ENCODE assay signal across 18 cellular contexts in the genomic region with DNA sequence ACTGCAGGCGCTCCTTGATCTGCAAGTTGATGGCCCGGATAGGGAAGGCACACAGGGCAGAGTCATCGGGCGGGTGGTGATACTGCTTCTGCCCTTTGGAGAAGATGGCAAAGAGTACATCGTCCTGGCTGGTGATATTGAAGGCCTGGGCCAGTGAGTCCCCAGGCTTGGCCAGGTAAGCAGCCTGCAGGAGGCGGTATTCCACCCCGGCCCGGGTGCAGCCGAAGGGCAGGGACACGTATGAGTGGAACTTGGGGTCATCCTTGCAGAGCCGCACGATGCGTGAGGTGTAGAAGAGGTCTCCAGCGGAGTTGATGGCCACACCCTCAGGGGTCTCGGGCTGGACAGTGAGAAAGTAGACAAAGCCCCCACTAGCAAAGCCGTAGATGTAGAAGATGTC.
"Had no signal": no experiment of that assay in that cellular context is flagged by ENCODE, and none has a peak within 500 bp of the region (broad histone marks: within the 10 kb centered on the region; RNA-seq: fewer than 3 reads in every experiment).

No MANE protein-coding gene starts in this region.

- H3K4me1 Mint-ChIP-seq: activated naive CD4-positive, alpha-beta T cell treated with anti-CD3 and anti-CD28 coated beads, Interleukin-2, amount 50 U/mL, for 24 hours had no signal

- H3K36me3 ChIP-seq: neural progenitor cell had no signal

- ATAC-seq: activated CD8-positive, alpha-beta T cell treated with anti-CD3 and anti-CD28 coated beads for 36 hours; activated T-cell treated with anti-CD3 and anti-CD28 coated beads, Interleukin-2, amount 50 U/mL, for 4 hours; left colon; pancreas; T-helper 17 cell; WTC11 had no signal

- H3K27ac ChIP-seq: neural progenitor cell, pancreas had no signal

- H3K4me3 Mint-ChIP-seq: activated CD8-positive, alpha-beta T cell treated with anti-CD3 and anti-CD28 coated beads for 36 hours; activated naive CD4-positive, alpha-beta T cell treated with anti-CD3 and anti-CD28 coated beads, Interleukin-2, amount 50 U/mL, for 24 hours; activated T-cell treated with anti-CD3 and anti-CD28 coated beads, Interleukin-2, amount 50 U/mL, for 4 hours; naive B cell; neural progenitor cell; T-helper 17 cell; WTC11 had no signal

- H3K27ac Mint-ChIP-seq: activated CD8-positive, alpha-beta T cell treated with anti-CD3 and anti-CD28 coated beads for 36 hours; neural progenitor cell; T-helper 17 cell; WTC11 had no signal

- H3K27me3 ChIP-seq: neural progenitor cell, pancreas, sigmoid colon, thyroid gland had no signal

- H3K4me2 ChIP-seq: neural progenitor cell had no signal

- H2AFZ ChIP-seq: neural progenitor cell had no signal

- FAIRE-seq: colon, islet of Langerhans, pancreas had no signal

- H3K9me3 Mint-ChIP-seq: activated CD8-positive, alpha-beta T cell treated with anti-CD3 and anti-CD28 coated beads for 36 hours; activated naive CD4-positive, alpha-beta T cell treated with anti-CD3 and anti-CD28 coated beads, Interleukin-2, amount 50 U/mL, for 24 hours; activated T-cell treated with anti-CD3 and anti-CD28 coated beads, Interleukin-2, amount 50 U/mL, for 4 hours; neural progenitor cell; WTC11 had no signal

- DNase-seq: activated CD4-positive, alpha-beta T cell treated with anti-CD3 and anti-CD28 coated beads for 48 hours; activated CD8-positive, alpha-beta T cell treated with anti-CD3 and anti-CD28 coated beads for 36 hours; activated effector memory CD4-positive, alpha-beta T cell treated with Interleukin-2 at 50 U/mL for 16 hours; activated T-cell treated with anti-CD3 and anti-CD28 coated beads, Interleukin-2, amount 50 U/mL, for 4 hours; caudate nucleus; effector CD4-positive, alpha-beta T cell; left colon; naive B cell; pancreas; sigmoid colon; stimulated activated CD4-positive, alpha-beta T cell treated with anti-CD3 and anti-CD28 coated beads, Interleukin-1b, Interleukin-23, amount 100 ng/mL, for 48 hours; T-helper 17 cell; thyroid gland had no signal

- H3K9me3 ChIP-seq: pancreas, sigmoid colon, thyroid gland had no signal

- H3K9ac ChIP-seq: neural progenitor cell had no signal

- H3K4me3 ChIP-seq: neural progenitor cell, pancreas, sigmoid colon, thyroid gland had no signal

- H3K36me3 Mint-ChIP-seq: activated naive CD4-positive, alpha-beta T cell treated with anti-CD3 and anti-CD28 coated beads, Interleukin-2, amount 50 U/mL, for 24 hours; WTC11 had no signal
